ENCODE assay signal across 20 cellular contexts in the genomic region with DNA sequence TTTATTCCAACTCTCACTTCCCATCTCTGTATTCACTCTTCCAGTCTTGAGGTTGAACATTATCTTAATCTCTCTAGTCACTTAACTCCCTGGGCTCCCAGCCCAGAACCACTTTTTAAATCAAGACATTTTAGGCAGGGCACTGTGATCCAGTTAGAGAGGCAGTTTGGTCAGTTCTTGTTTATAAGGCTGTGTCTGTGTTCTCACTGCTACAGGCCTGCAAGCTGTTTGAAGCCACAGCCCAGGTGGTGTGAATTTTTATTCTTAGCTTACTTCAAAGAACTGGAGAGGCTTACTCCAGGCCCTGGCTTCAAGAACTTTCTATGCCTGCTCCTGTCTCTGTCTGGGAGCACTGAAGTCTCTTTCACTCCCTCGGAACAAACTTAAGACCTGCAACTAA.
"Had no signal": no experiment of that assay in that cellular context is flagged by ENCODE, and none has a peak within 500 bp of the region (broad histone marks: within the 10 kb centered on the region; RNA-seq: fewer than 3 reads in every experiment).

No MANE protein-coding gene starts in this region.

- DNase-seq: activated B cell treated with CpG ODN at 0.5 μM for 24 hours; activated CD4-positive, alpha-beta T cell treated with anti-CD3 and anti-CD28 coated beads, Interleukin-2, amount 10 ng/mL, durations not matched to agents 7 days and 5 days; activated CD8-positive, alpha-beta memory T cell treated with anti-CD3 and anti-CD28 coated beads, Interleukin-2, amount 50 U/mL, for 48 hours; activated naive CD8-positive, alpha-beta T cell treated with anti-CD3 and anti-CD28 coated beads for 36 hours; kidney; left ventricle myocardium inferior; naive thymus-derived CD8-positive, alpha-beta T cell; posterior cingulate gyrus; retina; stimulated activated CD4-positive, alpha-beta T cell treated with anti-CD3 and anti-CD28 coated beads, Interleukin-12 subunit alpha, Interleukin-12 subunit beta, amount 100 ng/mL, for 4 hours; stimulated activated CD4-positive, alpha-beta T cell treated with anti-CD3 and anti-CD28 coated beads, Interleukin-2, amount 100 ng/mL, for 24 hours; stomach; T-helper 2 cell; uterus had no signal

- H3K4me1 ChIP-seq: breast epithelium, gastroesophageal sphincter, left ventricle myocardium inferior, stomach, uterus had no signal

- H3K4me1 Mint-ChIP-seq: activated B cell treated with CpG ODN at 0.5 μM for 24 hours; activated CD4-positive, alpha-beta T cell treated with anti-CD3 and anti-CD28 coated beads, Interleukin-2, amount 10 ng/mL, durations not matched to agents 7 days and 5 days; activated naive CD8-positive, alpha-beta T cell treated with anti-CD3 and anti-CD28 coated beads for 36 hours; naive thymus-derived CD8-positive, alpha-beta T cell had no signal

- H3K27me3 Mint-ChIP-seq: activated B cell treated with CpG ODN at 0.5 μM for 24 hours; activated CD4-positive, alpha-beta T cell treated with anti-CD3 and anti-CD28 coated beads, Interleukin-2, amount 10 ng/mL, durations not matched to agents 7 days and 5 days; activated naive CD8-positive, alpha-beta T cell treated with anti-CD3 and anti-CD28 coated beads for 36 hours; naive thymus-derived CD8-positive, alpha-beta T cell had no signal

- H3K36me3 ChIP-seq: breast epithelium, gastroesophageal sphincter, left ventricle myocardium inferior, stomach, thoracic aorta had no signal

- H3K27ac ChIP-seq: breast epithelium, gastroesophageal sphincter, left ventricle myocardium inferior, stomach, thoracic aorta, uterus had no signal

- H3K9me3 Mint-ChIP-seq: activated CD4-positive, alpha-beta T cell treated with anti-CD3 and anti-CD28 coated beads, Interleukin-2, amount 10 ng/mL, durations not matched to agents 7 days and 5 days; activated naive CD8-positive, alpha-beta T cell treated with anti-CD3 and anti-CD28 coated beads for 36 hours; activated T-helper 1 cell treated with anti-CD3 and anti-CD28 coated beads, Interleukin-12 subunit alpha, Interleukin-12 subunit beta, Interleukin-2, Interleukin-4 antibody, amounts not matched to agents 30 ng/mL and 10 ng/mL and 1 ng/mL, durations not matched to agents 14 hours and 24 hours and 36 hours had no signal

- H3K27ac Mint-ChIP-seq: activated B cell treated with CpG ODN at 0.5 μM for 24 hours; activated CD4-positive, alpha-beta T cell treated with anti-CD3 and anti-CD28 coated beads, Interleukin-2, amount 10 ng/mL, durations not matched to agents 7 days and 5 days; activated naive CD8-positive, alpha-beta T cell treated with anti-CD3 and anti-CD28 coated beads for 36 hours; activated T-helper 1 cell treated with anti-CD3 and anti-CD28 coated beads, Interleukin-12 subunit alpha, Interleukin-12 subunit beta, Interleukin-2, Interleukin-4 antibody, amounts not matched to agents 30 ng/mL and 10 ng/mL and 1 ng/mL, durations not matched to agents 14 hours and 24 hours and 36 hours; naive thymus-derived CD8-positive, alpha-beta T cell had no signal

- H3K9me3 ChIP-seq: breast epithelium, gastroesophageal sphincter, left ventricle myocardium inferior, stomach, thoracic aorta, uterus had no signal

- FAIRE-seq: endometrium, kidney had no signal

- ATAC-seq: gastroesophageal sphincter; naive thymus-derived CD8-positive, alpha-beta T cell had no signal

- H3K27me3 ChIP-seq: breast epithelium, dorsolateral prefrontal cortex, gastroesophageal sphincter, stomach, uterus had no signal

- H3K4me3 Mint-ChIP-seq: activated B cell treated with CpG ODN at 0.5 μM for 24 hours; activated CD4-positive, alpha-beta T cell treated with anti-CD3 and anti-CD28 coated beads, Interleukin-2, amount 10 ng/mL, durations not matched to agents 7 days and 5 days; activated naive CD8-positive, alpha-beta T cell treated with anti-CD3 and anti-CD28 coated beads for 36 hours; activated T-helper 1 cell treated with anti-CD3 and anti-CD28 coated beads, Interleukin-12 subunit alpha, Interleukin-12 subunit beta, Interleukin-2, Interleukin-4 antibody, amounts not matched to agents 30 ng/mL and 10 ng/mL and 1 ng/mL, durations not matched to agents 14 hours and 24 hours and 36 hours; naive thymus-derived CD8-positive, alpha-beta T cell had no signal

- H3K4me3 ChIP-seq: breast epithelium, dorsolateral prefrontal cortex, gastroesophageal sphincter, left ventricle myocardium inferior, stomach, thoracic aorta, uterus had no signal

- H3K36me3 Mint-ChIP-seq: activated naive CD8-positive, alpha-beta T cell treated with anti-CD3 and anti-CD28 coated beads for 36 hours; naive thymus-derived CD8-positive, alpha-beta T cell had no signal
